In genomic region chr2:202311823-202312388, GRCh38 we compare ENCODE assay signal across 2 cellular contexts.
TF ChIP-seq lines count a peak whose summit lies in the region.

No MANE protein-coding gene starts in this region.

TF ChIP-seq in GM23338, 12 proteins besides CTCF, POLR2A, EP300 and RAD21 (continued from another document):
- no peak for TF ChIP-seq ZNF462 (CRISPR knock-in tag; IDR thresholded peaks at IDR 0.05)

TF ChIP-seq in HepG2, 621 proteins besides CTCF, POLR2A, EP300 and RAD21 (continued from another document):
- TF ChIP-seq ARID5B (CRISPR knock-in tag; IDR thresholded peaks at IDR 0.05), result no peak
- no peak for TF ChIP-seq GABPB1 (CRISPR knock-in tag; IDR thresholded peaks at IDR 0.05)
- no peak for TF ChIP-seq NR2F6 (IDR thresholded peaks at IDR 0.05)
- TF ChIP-seq NR2F6 (CRISPR knock-in tag; IDR thresholded peaks at IDR 0.05), result no peak
- TF ChIP-seq ZFP36 (IDR thresholded peaks at IDR 0.05; ENCODE audit: borderline replicate concordance, low read depth, low read length, partially characterized antibody), result no peak
- TF ChIP-seq ZMYM3 (CRISPR knock-in tag; IDR thresholded peaks at IDR 0.05), result no peak
- TF ChIP-seq RBM22 (optimal IDR thresholded peaks at IDR 0.05; ENCODE audit: low read length), result peak; percentile 75
- no peak for TF ChIP-seq SOX5 (CRISPR knock-in tag; IDR thresholded peaks at IDR 0.05; ENCODE audit: borderline replicate concordance)
- no peak for TF ChIP-seq SP2 (CRISPR knock-in tag; IDR thresholded peaks at IDR 0.05)
- TF ChIP-seq SMAD9 (CRISPR knock-in tag; IDR thresholded peaks at IDR 0.05), result no peak
- TF ChIP-seq MYC (CRISPR knock-in tag; IDR thresholded peaks at IDR 0.05; ENCODE audit: borderline replicate concordance), result no peak
- TF ChIP-seq PHF21A (CRISPR knock-in tag; IDR thresholded peaks at IDR 0.05), result no peak
- TF ChIP-seq ZNF563 (CRISPR knock-in tag; IDR thresholded peaks at IDR 0.05), result no peak
- 0 out of 4 replicates have a peak, but pooled peaks of 1 of the 2 experiments have one; percentile 14 for TF ChIP-seq MAFK (conservative IDR thresholded peaks at IDR 0.05 in 1 of 2, IDR thresholded peaks at IDR 0.05 in 1 of 2; ENCODE audit: low read length in 2 of 2)
- TF ChIP-seq FOSL1 (CRISPR knock-in tag; IDR thresholded peaks at IDR 0.05; ENCODE audit: borderline replicate concordance), result no peak
- TF ChIP-seq STAT5B (CRISPR knock-in tag; IDR thresholded peaks at IDR 0.05), result no peak
- no peak for TF ChIP-seq MBD4 (IDR thresholded peaks at IDR 0.05; ENCODE audit: borderline replicate concordance, low read length)
- no peak for TF ChIP-seq PHF5A (CRISPR knock-in tag; IDR thresholded peaks at IDR 0.05; ENCODE audit: low read depth, unreplicated experiment)
- no peak for TF ChIP-seq TSC22D2 (CRISPR knock-in tag; IDR thresholded peaks at IDR 0.05; ENCODE audit: borderline replicate concordance)
- TF ChIP-seq KAT7 (CRISPR knock-in tag; IDR thresholded peaks at IDR 0.05; ENCODE audit: borderline replicate concordance), result no peak
- TF ChIP-seq ETV5 (CRISPR knock-in tag; IDR thresholded peaks at IDR 0.05; ENCODE audit: borderline replicate concordance), result no peak
- 0 out of 2 replicates have a peak, but pooled peaks have one; percentile 28 for TF ChIP-seq MAFF (IDR thresholded peaks at IDR 0.05; ENCODE audit: low read depth, low read length)
- no peak for TF ChIP-seq AGO2 (optimal IDR thresholded peaks at IDR 0.05; ENCODE audit: low read depth, low read length)
- TF ChIP-seq ZNF713 (CRISPR knock-in tag; IDR thresholded peaks at IDR 0.05), result no peak
- TF ChIP-seq SP4 (CRISPR knock-in tag; IDR thresholded peaks at IDR 0.05), result 0 out of 2 replicates have a peak, but pooled peaks have one; percentile 22
- TF ChIP-seq ZNF878 (CRISPR knock-in tag; IDR thresholded peaks at IDR 0.05), result no peak
- no peak for TF ChIP-seq MLLT10 (CRISPR knock-in tag; IDR thresholded peaks at IDR 0.05)
- TF ChIP-seq ZNF430 (CRISPR knock-in tag; IDR thresholded peaks at IDR 0.05), result no peak
- no peak for TF ChIP-seq HCFC1 (IDR thresholded peaks at IDR 0.05; ENCODE audit: low read depth, low read length)
- no peak for TF ChIP-seq JARID2 (CRISPR knock-in tag; IDR thresholded peaks at IDR 0.05; ENCODE audit: insufficient replicate concordance)
- peak; percentile 48; the same call in 1 of the 2 replicates for TF ChIP-seq POLR2G (IDR thresholded peaks at IDR 0.05; ENCODE audit: low read depth, low read length)
- no peak for TF ChIP-seq TEAD2 (CRISPR knock-in tag; IDR thresholded peaks at IDR 0.05)
- TF ChIP-seq PAX8 (CRISPR knock-in tag; IDR thresholded peaks at IDR 0.05; ENCODE audit: borderline replicate concordance), result no peak
